In the genomic region with DNA sequence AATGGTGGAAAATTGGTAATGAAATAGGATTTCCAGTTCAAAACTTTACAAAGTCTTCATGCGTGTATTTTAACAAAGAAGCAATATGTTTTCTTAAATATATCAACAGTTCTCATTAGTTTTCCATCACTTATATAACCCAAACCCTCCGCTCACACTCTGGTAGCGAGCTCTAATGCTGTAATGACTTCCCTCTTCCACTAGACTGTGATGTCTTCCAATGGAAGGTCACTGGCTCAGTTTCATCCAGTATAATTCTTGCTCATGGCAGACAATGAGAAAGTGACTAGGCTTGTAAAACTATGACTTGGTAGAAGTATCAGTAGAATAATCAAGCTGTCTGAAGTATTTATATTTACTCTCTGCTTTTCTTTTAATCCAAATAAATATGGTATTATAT, we compare ENCODE assay signal across 1 cellular context.
TF ChIP-seq lines count a peak whose summit lies in the region.

No MANE protein-coding gene starts in this region.

TF ChIP-seq in K562, 482 proteins besides CTCF, POLR2A, EP300 and RAD21 (continued from another document):
- TF ChIP-seq, protein P1, sequence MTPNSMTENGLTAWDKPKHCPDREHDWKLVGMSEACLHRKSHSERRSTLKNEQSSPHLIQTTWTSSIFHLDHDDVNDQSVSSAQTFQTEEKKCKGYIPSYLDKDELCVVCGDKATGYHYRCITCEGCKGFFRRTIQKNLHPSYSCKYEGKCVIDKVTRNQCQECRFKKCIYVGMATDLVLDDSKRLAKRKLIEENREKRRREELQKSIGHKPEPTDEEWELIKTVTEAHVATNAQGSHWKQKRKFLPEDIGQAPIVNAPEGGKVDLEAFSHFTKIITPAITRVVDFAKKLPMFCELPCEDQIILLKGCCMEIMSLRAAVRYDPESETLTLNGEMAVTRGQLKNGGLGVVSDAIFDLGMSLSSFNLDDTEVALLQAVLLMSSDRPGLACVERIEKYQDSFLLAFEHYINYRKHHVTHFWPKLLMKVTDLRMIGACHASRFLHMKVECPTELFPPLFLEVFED (CRISPR knock-in tag; conservative IDR thresholded peaks at IDR 0.05), result no peak
- TF ChIP-seq DDX20 (tag; IDR thresholded peaks at IDR 0.05; ENCODE audit: low read depth), result no peak
- no peak for TF ChIP-seq TAF7 (tag; IDR thresholded peaks at IDR 0.05)
- TF ChIP-seq ZNF175 (CRISPR knock-in tag; IDR thresholded peaks at IDR 0.05; ENCODE audit: low read depth), result no peak
- no peak for TF ChIP-seq SMARCE1 (IDR thresholded peaks at IDR 0.05)
- no peak for TF ChIP-seq HDAC8 (tag; IDR thresholded peaks at IDR 0.05)
